In genomic region chr17:59783221-59784016, GRCh38 we compare ENCODE assay signal across 8 cellular contexts.
DNase-seq lines count a peak whose midpoint lies in the region; ATAC-seq and TF ChIP-seq lines count a peak whose summit lies in the region.

No MANE protein-coding gene starts in this region.

- H3K36me3 ChIP-seq in stomach smooth muscle (ENCODE audit: control insufficient read depth in 2 of 2, insufficient read depth in 2 of 2, low read length in 2 of 2), result peaks cover 0 to 4% of the 10 kb centered on the region in 2 donors

- peak overlapping the region; percentile 96 for H3K27ac Mint-ChIP-seq in activated naive CD4-positive, alpha-beta T cell treated with anti-CD3 and anti-CD28 coated beads, Interleukin-2, amount 10 ng/mL, durations not matched to agents 7 days and 5 days
- H3K27ac Mint-ChIP-seq in activated CD8-positive, alpha-beta T cell treated with anti-CD3 and anti-CD28 coated beads for 36 hours, result peak overlapping the region; percentile 99

- no peaks in the 10 kb centered on the region for H3K9me3 Mint-ChIP-seq in activated naive CD4-positive, alpha-beta T cell treated with anti-CD3 and anti-CD28 coated beads, Interleukin-2, amount 10 ng/mL, durations not matched to agents 7 days and 5 days
- H3K9me3 Mint-ChIP-seq in activated CD8-positive, alpha-beta T cell treated with anti-CD3 and anti-CD28 coated beads for 36 hours, result peaks cover 5% of the 10 kb centered on the region

- H3K4me3 Mint-ChIP-seq in activated naive CD4-positive, alpha-beta T cell treated with anti-CD3 and anti-CD28 coated beads, Interleukin-2, amount 10 ng/mL, durations not matched to agents 7 days and 5 days, result peak overlapping the region; percentile 79
- H3K4me3 Mint-ChIP-seq in activated CD8-positive, alpha-beta T cell treated with anti-CD3 and anti-CD28 coated beads for 36 hours, result peak overlapping the region; percentile 71

- H3K4me1 Mint-ChIP-seq in activated naive CD4-positive, alpha-beta T cell treated with anti-CD3 and anti-CD28 coated beads, Interleukin-2, amount 10 ng/mL, durations not matched to agents 7 days and 5 days, result peaks cover 74% of the 10 kb centered on the region
- peaks cover 72% of the 10 kb centered on the region for H3K4me1 Mint-ChIP-seq in activated CD8-positive, alpha-beta T cell treated with anti-CD3 and anti-CD28 coated beads for 36 hours (ENCODE audit: low read depth)

- H3K4me1 ChIP-seq in stomach smooth muscle (ENCODE audit: control insufficient read depth, insufficient read depth, low read length), result peaks cover 4% of the 10 kb centered on the region

- peak overlapping the region in 1 of 2 donors; percentile 14 for H3K9ac ChIP-seq in stomach smooth muscle (ENCODE audit: low read length in 2 of 2)

- intact Hi-C loops in activated CD8-positive, alpha-beta T cell treated with anti-CD3 and anti-CD28 coated beads for 36 hours (cut with micrococcal nuclease), result no loop called here

- no peaks in the 10 kb centered on the region for H3K27me3 Mint-ChIP-seq in activated naive CD4-positive, alpha-beta T cell treated with anti-CD3 and anti-CD28 coated beads, Interleukin-2, amount 10 ng/mL, durations not matched to agents 7 days and 5 days
- no peaks in the 10 kb centered on the region for H3K27me3 Mint-ChIP-seq in activated CD8-positive, alpha-beta T cell treated with anti-CD3 and anti-CD28 coated beads for 36 hours

- H3K27me3 ChIP-seq in stomach smooth muscle (ENCODE audit: control insufficient read depth in 1 of 2, insufficient read depth in 2 of 2, low read length in 2 of 2), result no peaks in the 10 kb centered on the region

- CTCF ChIA-PET in activated naive CD4-positive, alpha-beta T cell treated with anti-CD3 and anti-CD28 coated beads, Interleukin-2, amount 10 ng/mL, durations not matched to agents 7 days and 5 days (lab: Charles Lee), result interaction anchor here (0.5 to 1.7 kb wide), 7 partner anchors 9 to 75 kb away, joined by 3 to 11 read pairs (median 4); no protein-coding TSS in a partner anchor
- CTCF ChIA-PET in activated CD8-positive, alpha-beta T cell treated with anti-CD3 and anti-CD28 coated beads for 36 hours (lab: Charles Lee), result interaction anchor here (0.7 to 8.0 kb wide), 9 partner anchors 9 to 74 kb away, joined by 3 to 108 read pairs (median 5); no protein-coding TSS in a partner anchor

- POLR2A ChIA-PET in activated CD8-positive, alpha-beta T cell treated with anti-CD3 and anti-CD28 coated beads for 36 hours (lab: Charles Lee), result interaction anchor here (0.9 to 27.8 kb wide), 8 partner anchors 9 to 75 kb away, joined by 4 to 1156 read pairs (median 8); no protein-coding TSS in a partner anchor

- peak overlapping the region; percentile 56 for H3K27ac ChIP-seq in stomach smooth muscle (ENCODE audit: low read length)

- TF ChIP-seq CTCF in activated CD8-positive, alpha-beta T cell treated with anti-CD3 and anti-CD28 coated beads for 36 hours (IDR thresholded peaks at IDR 0.05), result no peak

- H3K4me3 ChIP-seq in stomach smooth muscle (ENCODE audit: low read length in 2 of 2), result no peak overlapping the region

- H3K36me3 Mint-ChIP-seq in activated naive CD4-positive, alpha-beta T cell treated with anti-CD3 and anti-CD28 coated beads, Interleukin-2, amount 10 ng/mL, durations not matched to agents 7 days and 5 days, result peaks cover 34% of the 10 kb centered on the region
- peaks cover 49% of the 10 kb centered on the region for H3K36me3 Mint-ChIP-seq in activated CD8-positive, alpha-beta T cell treated with anti-CD3 and anti-CD28 coated beads for 36 hours (ENCODE audit: low read depth)

- no peak for DNase-seq in activated naive CD4-positive, alpha-beta T cell treated with anti-CD3 and anti-CD28 coated beads, Interleukin-2, amount 10 ng/mL, durations not matched to agents 7 days and 5 days
- no peak for DNase-seq in activated naive CD4-positive, alpha-beta T cell treated with anti-CD3 and anti-CD28 coated beads, Interleukin-2, amount 50 U/mL, for 16 hours
- DNase-seq in activated CD8-positive, alpha-beta T cell treated with anti-CD3 and anti-CD28 coated beads for 36 hours, result no peak
- DNase-seq in germinal center (ENCODE audit: low spot score) (peak; percentile 30), NCI-H345 treated with DMSO at 0.1 percent for 48 hours (lab: John Stamatoyannopoulos, UW; ENCODE audit: unreplicated experiment) (no peak), NCI-H774 (lab: John Stamatoyannopoulos, UW) (no peak)
- DNase-seq in activated CD8-positive, alpha-beta memory T cell treated with anti-CD3 and anti-CD28 coated beads, Interleukin-2, amount 50 U/mL, for 48 hours, result no peak

- H3K9me3 ChIP-seq in stomach smooth muscle (ENCODE audit: control insufficient read depth in 2 of 2, low read length in 2 of 2), result no peaks in the 10 kb centered on the region

- ATAC-seq in activated CD8-positive, alpha-beta T cell treated with anti-CD3 and anti-CD28 coated beads for 36 hours, result peak; percentile 6
